ENCODE assay signal across 31 cellular contexts in the genomic region with DNA sequence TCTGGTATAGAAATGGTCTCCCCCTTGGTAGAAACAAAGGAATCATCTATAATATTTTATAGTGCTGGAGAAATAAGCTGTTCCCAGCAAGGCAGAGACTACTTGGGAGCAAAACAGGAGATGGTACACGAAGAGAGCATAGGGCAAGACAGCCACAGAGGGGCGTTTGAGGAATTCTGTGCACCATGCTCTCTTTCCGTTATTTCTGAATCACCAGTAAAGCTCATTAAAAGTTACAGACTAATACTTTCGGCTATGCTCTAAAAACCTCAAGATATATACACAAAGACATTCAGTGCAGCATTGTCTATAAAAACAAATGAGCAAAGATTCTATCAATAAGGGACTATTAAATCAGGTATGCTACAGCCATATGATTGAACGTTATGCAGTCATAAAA.
A peak's percentile ranks its signal among the peaks of the same experiment; 100 is the strongest.
DNase-seq lines count a peak whose midpoint lies in the region; ATAC-seq and TF ChIP-seq lines count a peak whose summit lies in the region.
"Had no signal": no experiment of that assay in that cellular context is flagged by ENCODE, and none has a peak within 500 bp of the region (broad histone marks: within the 10 kb centered on the region; RNA-seq: fewer than 3 reads in every experiment).

No MANE protein-coding gene starts in this region.

- H3K4me3 ChIP-seq in astrocyte of the spinal cord (ENCODE audit: low read depth, low read length) (no peak overlapping the region), esophagus squamous epithelium (no peak overlapping the region)
- H3K4me3 ChIP-seq: ascending aorta, coronary artery, HAP-1, psoas muscle, transverse colon had no signal

- no peak overlapping the region for H3K4me3 Mint-ChIP-seq in activated naive CD4-positive, alpha-beta T cell treated with anti-CD3 and anti-CD28 coated beads, Interleukin-2, amount 10 ng/mL, durations not matched to agents 7 days and 5 days
- H3K4me3 Mint-ChIP-seq: B cell; CD8-positive, alpha-beta memory T cell; natural killer cell treated with Interleukin-12 subunit alpha and Interleukin-12 subunit beta and Interleukin-15 and Interleukin-18, amount 100 ng/mL, for 72 hours; T-helper 17 cell had no signal

- H3K27ac ChIP-seq in esophagus squamous epithelium: no peak overlapping the region
- H3K27ac ChIP-seq: ascending aorta, coronary artery, psoas muscle had no signal

- H3K36me3 Mint-ChIP-seq in activated naive CD4-positive, alpha-beta T cell treated with anti-CD3 and anti-CD28 coated beads, Interleukin-2, amount 10 ng/mL, durations not matched to agents 7 days and 5 days: no peaks in the 10 kb centered on the region
- H3K36me3 Mint-ChIP-seq: CD8-positive, alpha-beta memory T cell; natural killer cell treated with Interleukin-12 subunit alpha and Interleukin-12 subunit beta and Interleukin-15 and Interleukin-18, amount 100 ng/mL, for 72 hours had no signal

- no peaks in the 10 kb centered on the region for H3K9me3 ChIP-seq in esophagus squamous epithelium
- H3K9me3 ChIP-seq: ascending aorta, HAP-1, psoas muscle, transverse colon had no signal

- 69 to 85% methylated on average over 5 of the region's 5 CpGs for WGBS in esophagus squamous epithelium, 2 donors

- intact Hi-C loops in esophagus squamous epithelium (cut with DNase I): no loop called here

- no peaks in the 10 kb centered on the region for H3K4me1 ChIP-seq in esophagus squamous epithelium
- H3K4me1 ChIP-seq: ascending aorta, HAP-1, psoas muscle had no signal

- no peak overlapping the region for H3K27ac Mint-ChIP-seq in activated naive CD4-positive, alpha-beta T cell treated with anti-CD3 and anti-CD28 coated beads, Interleukin-2, amount 10 ng/mL, durations not matched to agents 7 days and 5 days
- H3K27ac Mint-ChIP-seq: B cell; CD8-positive, alpha-beta memory T cell; natural killer cell treated with Interleukin-12 subunit alpha and Interleukin-12 subunit beta and Interleukin-15 and Interleukin-18, amount 100 ng/mL, for 72 hours; T-helper 17 cell had no signal

- ATAC-seq in HG03135 (IDR thresholded peaks at IDR 0.05; ENCODE audit: unreplicated experiment) (no peak), GM21526 (IDR thresholded peaks at IDR 0.05; ENCODE audit: low FRiP score, unreplicated experiment) (no peak)
- ATAC-seq: natural killer cell treated with Interleukin-12 subunit alpha and Interleukin-12 subunit beta and Interleukin-15 and Interleukin-18, amount 100 ng/mL, for 72 hours; psoas muscle; Right ventricle myocardium inferior; T-helper 17 cell had no signal

- H3K27me3 ChIP-seq in esophagus squamous epithelium: no peaks in the 10 kb centered on the region
- H3K27me3 ChIP-seq: ascending aorta, transverse colon had no signal

- no peaks in the 10 kb centered on the region for H3K36me3 ChIP-seq in esophagus squamous epithelium
- H3K36me3 ChIP-seq: ascending aorta, HAP-1, transverse colon had no signal

- H3K27me3 Mint-ChIP-seq in activated naive CD4-positive, alpha-beta T cell treated with anti-CD3 and anti-CD28 coated beads, Interleukin-2, amount 10 ng/mL, durations not matched to agents 7 days and 5 days: peaks cover 30% of the 10 kb centered on the region

- DNase-seq in Daoy (ENCODE audit: low read depth): peak; percentile 32
- DNase-seq in HT1080 (ENCODE audit: low read depth): peak; percentile 6
- DNase-seq in astrocyte of the spinal cord (ENCODE audit: low read depth, low spot score): peak; percentile 53
- DNase-seq in esophagus squamous epithelium (lab: John Stamatoyannopoulos, UW): no peak
- no peak for DNase-seq in activated naive CD4-positive, alpha-beta T cell treated with anti-CD3 and anti-CD28 coated beads, Interleukin-2, amount 10 ng/mL, durations not matched to agents 7 days and 5 days
- DNase-seq: activated CD4-positive, alpha-beta T cell treated with anti-CD3 and anti-CD28 coated beads, Interleukin-2, amount 50 U/mL, for 48 hours; activated CD4-positive, CD25-positive, alpha-beta regulatory T cell treated with anti-CD3 and anti-CD28 coated beads, Interleukin-2, amount 50 U/mL, for 72 hours; activated gamma-delta T cell treated with Interleukin-2 at 50 U/mL for 16 hours; activated T-cell treated with anti-CD3 and anti-CD28 coated beads, Interleukin-2, amount 50 U/mL, for 48 hours; caudate nucleus; CD8-positive, alpha-beta memory T cell; DMS 273 treated with DMSO at 0.1 percent for 48 hours; erythroblast; foreskin melanocyte; kidney glomerular epithelial cell; NCI-H1092 treated with DMSO at 0.1 percent for 48 hours; NCI-H1694 treated with DMSO at 0.1 percent for 48 hours; occipital lobe; psoas muscle; stimulated activated CD4-positive, alpha-beta T cell treated with anti-CD3 and anti-CD28 coated beads, Interleukin-15, amount 100 ng/mL, for 24 hours; stimulated activated CD4-positive, alpha-beta T cell treated with anti-CD3 and anti-CD28 coated beads, Interleukin-4, amount 100 ng/mL, for 4 hours; T-helper 17 cell; transverse colon had no signal

- in situ Hi-C loops in astrocyte of the spinal cord (cut with HindIII; ENCODE audit: low sequenced_read_pairs): no loop called here

- TF ChIP-seq CTCF in astrocyte of the spinal cord (IDR thresholded peaks at IDR 0.05; ENCODE audit: low read depth, low read length) (peak; percentile 21), esophagus squamous epithelium (IDR thresholded peaks at IDR 0.05) (no peak)

- H3K9me3 Mint-ChIP-seq in activated naive CD4-positive, alpha-beta T cell treated with anti-CD3 and anti-CD28 coated beads, Interleukin-2, amount 10 ng/mL, durations not matched to agents 7 days and 5 days: no peaks in the 10 kb centered on the region
- H3K9me3 Mint-ChIP-seq: CD8-positive, alpha-beta memory T cell; natural killer cell treated with Interleukin-12 subunit alpha and Interleukin-12 subunit beta and Interleukin-15 and Interleukin-18, amount 100 ng/mL, for 72 hours had no signal

- no peak for TF ChIP-seq POLR2A in esophagus squamous epithelium (IDR thresholded peaks at IDR 0.05)

- no peaks in the 10 kb centered on the region for H3K4me1 Mint-ChIP-seq in activated naive CD4-positive, alpha-beta T cell treated with anti-CD3 and anti-CD28 coated beads, Interleukin-2, amount 10 ng/mL, durations not matched to agents 7 days and 5 days
- H3K4me1 Mint-ChIP-seq: B cell; CD8-positive, alpha-beta memory T cell; T-helper 17 cell had no signal

- CTCF ChIA-PET in activated naive CD4-positive, alpha-beta T cell treated with anti-CD3 and anti-CD28 coated beads, Interleukin-2, amount 10 ng/mL, durations not matched to agents 7 days and 5 days (lab: Charles Lee): no interaction called here

Comparison
In these comparisons a context has a peak if more than half of its experiments do, and no peak if none do; other contexts are left out.
1. DNase-seq: peak in Daoy (single experiment), HT1080 (single experiment) and astrocyte of the spinal cord (single experiment); none in esophagus squamous epithelium (single experiment) and activated naive CD4-positive, alpha-beta T cell treated with anti-CD3 and anti-CD28 coated beads, Interleukin-2, amount 10 ng/mL, durations not matched to agents 7 days and 5 days (single experiment).